ENCODE assay signal across 9 cellular contexts in the genomic region with DNA sequence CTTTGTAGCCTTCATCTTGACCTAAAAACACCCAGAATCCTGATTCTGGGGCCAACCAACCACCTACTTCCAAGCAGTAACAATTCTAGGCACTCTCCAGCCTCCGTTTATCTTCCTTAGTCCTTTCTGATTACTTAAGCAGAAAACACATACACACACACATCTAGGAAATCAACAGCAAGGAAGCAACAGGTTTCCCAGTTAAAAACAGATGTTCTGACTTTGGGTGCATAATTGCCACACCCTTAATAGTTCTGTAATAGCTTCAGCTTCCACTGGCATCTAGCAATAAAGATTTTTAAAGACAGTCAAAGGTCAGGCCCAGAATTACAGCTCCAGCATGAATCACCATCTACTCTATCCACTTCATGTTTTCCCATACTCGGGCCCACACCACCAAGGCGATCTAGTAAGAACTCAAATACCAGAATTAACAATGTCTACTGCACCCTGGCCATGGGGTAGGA. TPM values are rescaled to one million over a fixed set of nuclear protein-coding genes. Genes with fewer than 3 reads are reported as not detected.
A peak's percentile ranks its signal among the peaks of the same experiment; 100 is the strongest.
DNase-seq lines count a peak whose midpoint lies in the region; ATAC-seq and TF ChIP-seq lines count a peak whose summit lies in the region.
"Had no signal": no experiment of that assay in that cellular context is flagged by ENCODE, and none has a peak within 500 bp of the region (broad histone marks: within the 10 kb centered on the region; RNA-seq: fewer than 3 reads in every experiment).

No MANE protein-coding gene starts in this region.

- no peak for TF ChIP-seq EP300 in neural cell (conservative IDR thresholded peaks at IDR 0.05; ENCODE audit: poor library complexity, severe bottlenecking)

- TF ChIP-seq RAD21 in neural cell (conservative IDR thresholded peaks at IDR 0.05), result no peak

- H3K27ac Mint-ChIP-seq in CD4-positive, CD25-positive, alpha-beta regulatory T cell, result peak overlapping the region; percentile 16 to 95 (median 16)

- H3K4me1 ChIP-seq in CD4-positive, CD25-positive, alpha-beta regulatory T cell (ENCODE audit: control insufficient read depth, insufficient read depth, low read length, poor library complexity, severe bottlenecking), result peaks cover 53% of the 10 kb centered on the region
- peaks cover 62% of the 10 kb centered on the region for H3K4me1 ChIP-seq in Karpas-422 (ENCODE audit: low read length)

- peak overlapping the region; percentile 87 to 99 (median 96) for H3K4me3 Mint-ChIP-seq in CD4-positive, CD25-positive, alpha-beta regulatory T cell

- peaks cover 17 to 83% (median 75%) of the 10 kb centered on the region in 4 donors for H3K4me1 Mint-ChIP-seq in CD4-positive, CD25-positive, alpha-beta regulatory T cell

- no peak overlapping the region for H2AFZ ChIP-seq in Karpas-422 (ENCODE audit: low read length)
- no peak overlapping the region for H2AFZ ChIP-seq in neural cell (ENCODE audit: low read depth, low read length)

- peaks cover 4% of the 10 kb centered on the region for H3K27me3 Mint-ChIP-seq in CD4-positive, CD25-positive, alpha-beta regulatory T cell

- H3K27ac ChIP-seq in CD4-positive, CD25-positive, alpha-beta regulatory T cell (ENCODE audit: insufficient read depth, low read length, poor library complexity, severe bottlenecking), result no peak overlapping the region
- H3K27ac ChIP-seq in Karpas-422 (ENCODE audit: low read length), result no peak overlapping the region
- H3K27ac ChIP-seq in neural cell (ENCODE audit: low read length), result no peak overlapping the region

- no peaks in the 10 kb centered on the region for H3K9me3 Mint-ChIP-seq in CD4-positive, CD25-positive, alpha-beta regulatory T cell

- peaks cover 5% of the 10 kb centered on the region for H3K36me3 ChIP-seq in CD4-positive, CD25-positive, alpha-beta regulatory T cell (ENCODE audit: control insufficient read depth, insufficient read depth, low read length)
- peaks cover 31% of the 10 kb centered on the region for H3K36me3 ChIP-seq in Karpas-422 (ENCODE audit: insufficient read depth, low read length)
- no peaks in the 10 kb centered on the region for H3K36me3 ChIP-seq in neural cell (ENCODE audit: insufficient read depth, low read length)

- H3K4me2 ChIP-seq in Karpas-422 (ENCODE audit: low read depth, low read length, poor library complexity, severe bottlenecking) (peak overlapping the region; percentile 74), neural cell (ENCODE audit: low read length) (no peak overlapping the region)

- H3K79me2 ChIP-seq in Karpas-422 (ENCODE audit: low read length), result peaks cover 52% of the 10 kb centered on the region
- peaks cover 66% of the 10 kb centered on the region for H3K79me2 ChIP-seq in neural cell (replicated peaks; ENCODE audit: insufficient read depth, low read length)

- H3K9ac ChIP-seq in Karpas-422 (ENCODE audit: low read length) (no peak overlapping the region), neural cell (ENCODE audit: low read length) (no peak overlapping the region)

- TF ChIP-seq CTCF in cardiac fibroblast (IDR thresholded peaks at IDR 0.05; ENCODE audit: low read depth, low read length) (no peak), neural cell (IDR thresholded peaks at IDR 0.05; ENCODE audit: poor library complexity, severe bottlenecking) (no peak)

- H3K27me3 ChIP-seq in CD4-positive, CD25-positive, alpha-beta regulatory T cell (ENCODE audit: control insufficient read depth, insufficient read depth, low read length), result no peaks in the 10 kb centered on the region
- no peaks in the 10 kb centered on the region; the same call in 1 of the 2 replicates for H3K27me3 ChIP-seq in Karpas-422 (ENCODE audit: low read length)
- no peaks in the 10 kb centered on the region for H3K27me3 ChIP-seq in neural cell (ENCODE audit: insufficient read depth, low read depth, low read length)

- H4K20me1 ChIP-seq in Karpas-422 (ENCODE audit: insufficient read depth, low read depth, low read length), result peaks cover 58% of the 10 kb centered on the region
- H4K20me1 ChIP-seq in neural cell (ENCODE audit: insufficient read depth), result no peaks in the 10 kb centered on the region

- no peak for ATAC-seq in CD4-positive, CD25-positive, alpha-beta regulatory T cell (ENCODE audit: low read depth in 2 of 2)
- ATAC-seq in HG02884 (IDR thresholded peaks at IDR 0.05; ENCODE audit: unreplicated experiment), result no peak

- peak overlapping the region; percentile 92 for H3K4me3 ChIP-seq in CD4-positive, CD25-positive, alpha-beta regulatory T cell (ENCODE audit: low read depth, low read length)
- H3K4me3 ChIP-seq in Karpas-422 (ENCODE audit: low read length) (no peak overlapping the region), cardiac fibroblast (replicated peaks in 1 of 2; ENCODE audit: low read depth in 2 of 2, low read length in 2 of 2) (peak overlapping the region in 1 of 2 donors; percentile 13), neural cell (ENCODE audit: low read length) (peak overlapping the region; percentile 14)

- H3K9me2 ChIP-seq in Karpas-422 (replicated peaks; ENCODE audit: insufficient read depth, low read length) (no peaks in the 10 kb centered on the region), neural cell (ENCODE audit: insufficient read depth, low read length) (no peaks in the 10 kb centered on the region)

- no peak for DNase-seq in CD4-positive, CD25-positive, alpha-beta regulatory T cell
- DNase-seq in Karpas-422, result no peak
- DNase-seq in cardiac fibroblast (ENCODE audit: low read depth in 2 of 2), result peak; percentile 70 to 85
- DNase-seq in effector CD4-positive, alpha-beta T cell, result no peak
- DNase-seq in hippocampal formation (lab: John Stamatoyannopoulos, UW), result no peak
- DNase-seq in stimulated activated CD8-positive, alpha-beta memory T cell treated with anti-CD3 and anti-CD28 coated beads, Interleukin-4, amount 100 ng/mL, for 48 hours, result no peak
- DNase-seq: activated CD4-positive, alpha-beta T cell treated with anti-CD3 and anti-CD28 coated beads for 4 hours had no signal

- H3F3A ChIP-seq in neural cell (ENCODE audit: insufficient read depth, low read length, poor library complexity, severe bottlenecking), result no peaks in the 10 kb centered on the region

- peaks cover 27% of the 10 kb centered on the region for H3K36me3 Mint-ChIP-seq in CD4-positive, CD25-positive, alpha-beta regulatory T cell

- no peaks in the 10 kb centered on the region for H3K9me3 ChIP-seq in CD4-positive, CD25-positive, alpha-beta regulatory T cell (ENCODE audit: control insufficient read depth in 2 of 2, low read length in 2 of 2)
- H3K9me3 ChIP-seq in Karpas-422 (ENCODE audit: low read length) (no peaks in the 10 kb centered on the region), neural cell (ENCODE audit: low read length) (no peaks in the 10 kb centered on the region)

TF ChIP-seq in neural cell, 6 proteins besides CTCF, POLR2A, EP300 and RAD21:
- TF ChIP-seq TAF1 (IDR thresholded peaks at IDR 0.05; ENCODE audit: low read depth) (no peak), MXI1 (conservative IDR thresholded peaks at IDR 0.05; ENCODE audit: poor library complexity, severe bottlenecking) (no peak), POLR2AphosphoS5 (IDR thresholded peaks at IDR 0.05) (no peak), SMC3 (conservative IDR thresholded peaks at IDR 0.05; ENCODE audit: poor library complexity) (no peak), EZH2 (IDR thresholded peaks at IDR 0.05; ENCODE audit: borderline replicate concordance, insufficient read depth, low read length, poor library complexity, severe bottlenecking) (no peak), REST (IDR thresholded peaks at IDR 0.05; ENCODE audit: borderline replicate concordance) (no peak)

RNA-seq across cellular contexts. Expression of gene ARHGAP17, which starts 2.6 kb away (rescaled TPM):
- total RNA-seq in CD4-positive, CD25-positive, alpha-beta regulatory T cell, result 87.7 TPM
- 10 to 100 TPM; 22.0 to 36.7 (median 29.0) TPM for polyA plus RNA-seq in CD4-positive, CD25-positive, alpha-beta regulatory T cell
- 34.2 and 35.2 TPM in 2 replicates for total RNA-seq in Karpas-422 (2014; rRNA removed; shearing (Covaris generic); ENCODE audit: low replicate concordance)
- 16.6 and 24.1 TPM in 2 replicates for polyA plus RNA-seq in neural cell
- polyA minus RNA-seq in neural cell, result 28.0 and 36.3 TPM in 2 replicates

Comparison
In these comparisons a context has a peak if more than half of its experiments do, and no peak if none do; other contexts are left out.
1. DNase-seq: peak in cardiac fibroblast (2 of 2); none in CD4-positive, CD25-positive, alpha-beta regulatory T cell (0 of 3), Karpas-422 (single experiment), effector CD4-positive, alpha-beta T cell (single experiment), hippocampal formation (0 of 2) and stimulated activated CD8-positive, alpha-beta memory T cell treated with anti-CD3 and anti-CD28 coated beads, Interleukin-4, amount 100 ng/mL, for 48 hours (single experiment).